In the genomic region with DNA sequence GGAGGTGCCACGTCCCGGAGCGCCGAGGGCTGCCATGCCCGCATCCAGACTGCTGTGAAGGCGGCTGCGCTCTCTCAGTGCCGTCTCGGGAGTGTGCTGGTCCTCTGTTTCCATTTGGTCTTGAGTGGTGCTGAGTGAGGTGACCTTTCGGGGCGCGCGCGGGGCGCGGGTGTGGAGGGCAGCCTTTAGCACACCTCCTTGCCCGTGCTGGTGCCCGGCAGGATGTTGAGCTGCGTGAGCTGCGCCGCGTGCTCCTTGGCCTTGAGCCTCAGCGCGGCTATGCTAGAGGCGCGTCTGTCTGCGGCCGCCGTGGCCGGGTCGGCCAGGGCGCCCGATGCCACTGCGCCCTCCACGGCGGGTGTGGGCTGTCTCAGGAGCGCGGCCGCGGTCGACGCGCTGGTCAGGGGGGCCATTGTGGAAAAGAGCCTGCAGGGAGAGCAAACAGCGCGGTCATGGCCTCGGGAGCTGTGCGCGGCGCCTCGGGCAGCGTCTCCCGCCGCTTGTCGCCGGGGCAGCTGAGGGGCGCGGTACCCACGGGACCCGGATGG, we compare ENCODE assay signal across 1 cellular context.
TF ChIP-seq lines count a peak whose summit lies in the region.

No MANE protein-coding gene starts in this region.

TF ChIP-seq in HepG2, 621 proteins besides CTCF, POLR2A, EP300 and RAD21 (continued from another document):
- TF ChIP-seq GPN1 (CRISPR knock-in tag; IDR thresholded peaks at IDR 0.05; ENCODE audit: borderline replicate concordance) (no peak), NFRKB (IDR thresholded peaks at IDR 0.05) (no peak), ZNF317 (CRISPR knock-in tag; IDR thresholded peaks at IDR 0.05) (no peak), ZNF839 (CRISPR knock-in tag; IDR thresholded peaks at IDR 0.05; ENCODE audit: borderline replicate concordance) (no peak), PAX8 (CRISPR knock-in tag; IDR thresholded peaks at IDR 0.05; ENCODE audit: borderline replicate concordance) (no peak), SOX5 (CRISPR knock-in tag; IDR thresholded peaks at IDR 0.05; ENCODE audit: borderline replicate concordance) (no peak), ZKSCAN8 (CRISPR knock-in tag; IDR thresholded peaks at IDR 0.05; ENCODE audit: borderline replicate concordance) (no peak), ZNF569 (CRISPR knock-in tag; IDR thresholded peaks at IDR 0.05; ENCODE audit: borderline replicate concordance) (no peak), CHD4 (IDR thresholded peaks at IDR 0.05; ENCODE audit: borderline replicate concordance, low read length) (no peak), DR1 (CRISPR knock-in tag; IDR thresholded peaks at IDR 0.05) (no peak), ZNF260 (CRISPR knock-in tag; IDR thresholded peaks at IDR 0.05; ENCODE audit: borderline replicate concordance, low read depth) (no peak)
- TF ChIP-seq, protein P1, sequence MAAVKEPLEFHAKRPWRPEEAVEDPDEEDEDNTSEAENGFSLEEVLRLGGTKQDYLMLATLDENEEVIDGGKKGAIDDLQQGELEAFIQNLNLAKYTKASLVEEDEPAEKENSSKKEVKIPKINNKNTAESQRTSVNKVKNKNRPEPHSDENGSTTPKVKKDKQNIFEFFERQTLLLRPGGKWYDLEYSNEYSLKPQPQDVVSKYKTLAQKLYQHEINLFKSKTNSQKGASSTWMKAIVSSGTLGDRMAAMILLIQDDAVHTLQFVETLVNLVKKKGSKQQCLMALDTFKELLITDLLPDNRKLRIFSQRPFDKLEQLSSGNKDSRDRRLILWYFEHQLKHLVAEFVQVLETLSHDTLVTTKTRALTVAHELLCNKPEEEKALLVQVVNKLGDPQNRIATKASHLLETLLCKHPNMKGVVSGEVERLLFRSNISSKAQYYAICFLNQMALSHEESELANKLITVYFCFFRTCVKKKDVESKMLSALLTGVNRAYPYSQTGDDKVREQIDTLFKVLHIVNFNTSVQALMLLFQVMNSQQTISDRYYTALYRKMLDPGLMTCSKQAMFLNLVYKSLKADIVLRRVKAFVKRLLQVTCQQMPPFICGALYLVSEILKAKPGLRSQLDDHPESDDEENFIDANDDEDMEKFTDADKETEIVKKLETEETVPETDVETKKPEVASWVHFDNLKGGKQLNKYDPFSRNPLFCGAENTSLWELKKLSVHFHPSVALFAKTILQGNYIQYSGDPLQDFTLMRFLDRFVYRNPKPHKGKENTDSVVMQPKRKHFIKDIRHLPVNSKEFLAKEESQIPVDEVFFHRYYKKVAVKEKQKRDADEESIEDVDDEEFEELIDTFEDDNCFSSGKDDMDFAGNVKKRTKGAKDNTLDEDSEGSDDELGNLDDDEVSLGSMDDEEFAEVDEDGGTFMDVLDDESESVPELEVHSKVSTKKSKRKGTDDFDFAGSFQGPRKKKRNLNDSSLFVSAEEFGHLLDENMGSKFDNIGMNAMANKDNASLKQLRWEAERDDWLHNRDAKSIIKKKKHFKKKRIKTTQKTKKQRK (IDR thresholded peaks at IDR 0.05; ENCODE audit: low read length) = no peak
- TF ChIP-seq, protein P2, sequence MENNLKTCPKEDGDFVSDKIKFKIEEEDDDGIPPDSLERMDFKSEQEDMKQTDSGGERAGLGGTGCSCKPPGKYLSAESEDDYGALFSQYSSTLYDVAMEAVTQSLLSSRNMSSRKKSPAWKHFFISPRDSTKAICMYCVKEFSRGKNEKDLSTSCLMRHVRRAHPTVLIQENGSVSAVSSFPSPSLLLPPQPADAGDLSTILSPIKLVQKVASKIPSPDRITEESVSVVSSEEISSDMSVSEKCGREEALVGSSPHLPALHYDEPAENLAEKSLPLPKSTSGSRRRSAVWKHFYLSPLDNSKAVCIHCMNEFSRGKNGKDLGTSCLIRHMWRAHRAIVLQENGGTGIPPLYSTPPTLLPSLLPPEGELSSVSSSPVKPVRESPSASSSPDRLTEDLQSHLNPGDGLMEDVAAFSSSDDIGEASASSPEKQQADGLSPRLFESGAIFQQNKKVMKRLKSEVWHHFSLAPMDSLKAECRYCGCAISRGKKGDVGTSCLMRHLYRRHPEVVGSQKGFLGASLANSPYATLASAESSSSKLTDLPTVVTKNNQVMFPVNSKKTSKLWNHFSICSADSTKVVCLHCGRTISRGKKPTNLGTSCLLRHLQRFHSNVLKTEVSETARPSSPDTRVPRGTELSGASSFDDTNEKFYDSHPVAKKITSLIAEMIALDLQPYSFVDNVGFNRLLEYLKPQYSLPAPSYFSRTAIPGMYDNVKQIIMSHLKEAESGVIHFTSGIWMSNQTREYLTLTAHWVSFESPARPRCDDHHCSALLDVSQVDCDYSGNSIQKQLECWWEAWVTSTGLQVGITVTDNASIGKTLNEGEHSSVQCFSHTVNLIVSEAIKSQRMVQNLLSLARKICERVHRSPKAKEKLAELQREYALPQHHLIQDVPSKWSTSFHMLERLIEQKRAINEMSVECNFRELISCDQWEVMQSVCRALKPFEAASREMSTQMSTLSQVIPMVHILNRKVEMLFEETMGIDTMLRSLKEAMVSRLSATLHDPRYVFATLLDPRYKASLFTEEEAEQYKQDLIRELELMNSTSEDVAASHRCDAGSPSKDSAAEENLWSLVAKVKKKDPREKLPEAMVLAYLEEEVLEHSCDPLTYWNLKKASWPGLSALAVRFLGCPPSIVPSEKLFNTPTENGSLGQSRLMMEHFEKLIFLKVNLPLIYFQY (CRISPR knock-in tag; IDR thresholded peaks at IDR 0.05; ENCODE audit: borderline replicate concordance) = no peak
- TF ChIP-seq, protein P3, sequence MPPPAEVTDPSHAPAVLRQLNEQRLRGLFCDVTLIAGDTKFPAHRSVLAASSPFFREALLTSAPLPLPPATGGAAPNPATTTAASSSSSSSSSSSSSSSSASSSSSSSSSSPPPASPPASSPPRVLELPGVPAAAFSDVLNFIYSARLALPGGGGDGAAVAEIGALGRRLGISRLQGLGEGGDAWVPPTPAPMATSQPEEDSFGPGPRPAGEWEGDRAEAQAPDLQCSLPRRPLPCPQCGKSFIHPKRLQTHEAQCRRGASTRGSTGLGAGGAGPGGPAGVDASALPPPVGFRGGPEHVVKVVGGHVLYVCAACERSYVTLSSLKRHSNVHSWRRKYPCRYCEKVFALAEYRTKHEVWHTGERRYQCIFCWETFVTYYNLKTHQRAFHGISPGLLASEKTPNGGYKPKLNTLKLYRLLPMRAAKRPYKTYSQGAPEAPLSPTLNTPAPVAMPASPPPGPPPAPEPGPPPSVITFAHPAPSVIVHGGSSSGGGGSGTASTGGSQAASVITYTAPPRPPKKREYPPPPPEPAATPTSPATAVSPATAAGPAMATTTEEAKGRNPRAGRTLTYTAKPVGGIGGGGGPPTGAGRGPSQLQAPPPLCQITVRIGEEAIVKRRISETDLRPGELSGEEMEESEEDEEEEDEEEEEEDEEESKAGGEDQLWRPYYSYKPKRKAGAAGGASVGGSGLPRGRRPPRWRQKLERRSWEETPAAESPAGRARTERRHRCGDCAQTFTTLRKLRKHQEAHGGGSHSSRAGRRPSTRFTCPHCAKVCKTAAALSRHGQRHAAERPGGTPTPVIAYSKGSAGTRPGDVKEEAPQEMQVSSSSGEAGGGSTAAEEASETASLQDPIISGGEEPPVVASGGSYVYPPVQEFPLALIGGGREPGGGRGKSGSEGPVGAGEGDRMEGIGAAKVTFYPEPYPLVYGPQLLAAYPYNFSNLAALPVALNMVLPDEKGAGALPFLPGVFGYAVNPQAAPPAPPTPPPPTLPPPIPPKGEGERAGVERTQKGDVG (CRISPR knock-in tag; IDR thresholded peaks at IDR 0.05; ENCODE audit: borderline replicate concordance) = no peak
- TF ChIP-seq, protein P4, sequence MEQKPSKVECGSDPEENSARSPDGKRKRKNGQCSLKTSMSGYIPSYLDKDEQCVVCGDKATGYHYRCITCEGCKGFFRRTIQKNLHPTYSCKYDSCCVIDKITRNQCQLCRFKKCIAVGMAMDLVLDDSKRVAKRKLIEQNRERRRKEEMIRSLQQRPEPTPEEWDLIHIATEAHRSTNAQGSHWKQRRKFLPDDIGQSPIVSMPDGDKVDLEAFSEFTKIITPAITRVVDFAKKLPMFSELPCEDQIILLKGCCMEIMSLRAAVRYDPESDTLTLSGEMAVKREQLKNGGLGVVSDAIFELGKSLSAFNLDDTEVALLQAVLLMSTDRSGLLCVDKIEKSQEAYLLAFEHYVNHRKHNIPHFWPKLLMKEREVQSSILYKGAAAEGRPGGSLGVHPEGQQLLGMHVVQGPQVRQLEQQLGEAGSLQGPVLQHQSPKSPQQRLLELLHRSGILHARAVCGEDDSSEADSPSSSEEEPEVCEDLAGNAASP (CRISPR knock-in tag; IDR thresholded peaks at IDR 0.05; ENCODE audit: borderline replicate concordance) = no peak
TF ChIP-seq in HepG2: peak in this region for 0.
